Comparison of ENCODE assay signal across 8 cellular contexts in the genomic region with DNA sequence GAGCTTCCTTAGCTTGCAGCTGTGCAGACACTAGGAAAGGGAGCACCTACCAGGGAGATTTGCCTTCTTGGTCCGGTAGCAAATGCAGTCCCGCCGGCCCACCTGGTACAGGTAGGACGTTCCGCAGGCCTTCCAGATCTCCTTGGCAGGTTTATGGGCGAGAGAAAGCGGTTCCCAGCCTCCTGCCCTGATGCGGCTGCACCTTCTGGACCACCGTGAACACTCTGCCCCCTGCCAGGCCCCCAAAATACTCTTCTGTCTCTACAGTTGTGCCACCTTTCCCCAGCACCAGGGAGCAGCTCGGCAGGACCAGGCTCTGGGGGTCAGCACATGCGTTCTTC.
A peak's percentile ranks its signal among the peaks of the same experiment; 100 is the strongest.
DNase-seq lines count a peak whose midpoint lies in the region; ATAC-seq, FAIRE-seq and TF ChIP-seq lines count a peak whose summit lies in the region.

No MANE protein-coding gene starts in this region.

- H3K4me3 ChIP-seq in K562 (no peak overlapping the region), breast epithelium (peak overlapping the region in 1 of 3 donors; percentile 71)

- H3K27me3 Mint-ChIP-seq in T-helper 2 cell treated with Interferon-gamma antibody and Interleukin-4, amounts not matched to agents 5 μg/mL and 100 μg/mL, for 36 hours (ENCODE audit: low read depth), result peaks cover 34% of the 10 kb centered on the region
- peaks cover 9% of the 10 kb centered on the region for H3K27me3 Mint-ChIP-seq in mesothelial cell of epicardium (ENCODE audit: low read depth)
- peaks cover 7 to 14% of the 10 kb centered on the region in 2 donors for H3K27me3 Mint-ChIP-seq in stimulated activated naive B cell treated with anti-CD40 and anti-IgM and Interleukin-4, amounts not matched to agents 10 μg/mL and 1 μg/mL and 100 μg/mL, for 72 hours

- H3K4me3 Mint-ChIP-seq in T-helper 2 cell treated with Interferon-gamma antibody and Interleukin-4, amounts not matched to agents 5 μg/mL and 100 μg/mL, for 36 hours, result peak overlapping the region; percentile 62
- peak overlapping the region; percentile 59 for H3K4me3 Mint-ChIP-seq in mesothelial cell of epicardium
- H3K4me3 Mint-ChIP-seq in stimulated activated naive B cell treated with anti-CD40 and anti-IgM and Interleukin-4, amounts not matched to agents 10 μg/mL and 1 μg/mL and 100 μg/mL, for 72 hours, result peak overlapping the region; percentile 73 to 81

- no peak for TF ChIP-seq RAD21 in K562 (CRISPR knock-in tag; conservative IDR thresholded peaks at IDR 0.05 in 1 of 2, IDR thresholded peaks at IDR 0.05 in 1 of 2)

- no peaks in the 10 kb centered on the region for H3K9me3 ChIP-seq in K562 (replicated peaks; ENCODE audit: control insufficient read depth, insufficient read depth, low read depth, low read length)
- no peaks in the 10 kb centered on the region for H3K9me3 ChIP-seq in breast epithelium

- no peaks in the 10 kb centered on the region; the same call in 1 of the 2 replicates for H4K20me1 ChIP-seq in K562 (replicated peaks; ENCODE audit: control insufficient read depth, insufficient read depth, low read length)

- TF ChIP-seq CTCF in K562 (IDR thresholded peaks at IDR 0.05 in 2 of 3, conservative IDR thresholded peaks at IDR 0.05 in 1 of 3; ENCODE audit: insufficient read depth in 2 of 3, low read depth in 1 of 3, low read length in 3 of 3), result no peak
- TF ChIP-seq CTCF in mesothelial cell of epicardium (IDR thresholded peaks at IDR 0.05; ENCODE audit: unreplicated experiment), result no peak
- TF ChIP-seq CTCF in breast epithelium (IDR thresholded peaks at IDR 0.05), result no peak

- H3K9me1 ChIP-seq in K562 (ENCODE audit: control insufficient read depth, insufficient read depth, low read length), result no peaks in the 10 kb centered on the region

- no peaks in the 10 kb centered on the region for H3K79me2 ChIP-seq in K562 (ENCODE audit: control insufficient read depth, insufficient read depth, low read length)

- H2AFZ ChIP-seq in K562 (ENCODE audit: low read depth, low read length), result peak overlapping the region; percentile 94

- H3K4me1 ChIP-seq in K562 (replicated peaks in 1 of 2; ENCODE audit: control insufficient read depth in 2 of 2, insufficient read depth in 2 of 2, low read length in 2 of 2), result peaks cover 7 to 16% of the 10 kb centered on the region in 2 experiments; a peak in 3 of 5 replicates
- no peaks in the 10 kb centered on the region for H3K4me1 ChIP-seq in breast epithelium

- intact Hi-C loops in K562 (cut with micrococcal nuclease) (loop anchor here (5.0 to 10.0 kb wide), 3 partner anchors 279 to 692 kb away; no protein-coding TSS in a partner anchor), breast epithelium (cut with DNase I; ENCODE audit: low total_unique reads) (no loop called here)

- CTCF ChIA-PET in K562 (lab: Yijun Ruan, JAX; ENCODE audit: low intra/inter-chr PET ratio), result interaction anchor here (1.4 to 2.2 kb wide), 4 partner anchors 47 to 694 kb away, joined by 5 to 18 read pairs (median 7); no protein-coding TSS in a partner anchor

- POLR2A ChIA-PET in K562 (lab: Yijun Ruan, JAX), result interaction anchor here (0.8 to 1.4 kb wide), 4 partner anchors 14 to 216 kb away, joined by 3 to 5 read pairs (median 4); a partner anchor contains a TSS

- H3K4me2 ChIP-seq in K562 (ENCODE audit: insufficient read depth, low read length), result peak overlapping the region; percentile 83; the same call in 1 of the 2 replicates

- H3K9ac ChIP-seq in K562 (ENCODE audit: insufficient read depth in 1 of 2, low read depth in 2 of 2, low read length in 2 of 2), result peak overlapping the region in 1 of 2 experiments; percentile 2; a peak in 1 of 4 replicates

- H3K27ac ChIP-seq in K562 (ENCODE audit: extremely low read depth, low read depth, low read length) (no peak overlapping the region), breast epithelium (no peak overlapping the region)

- H3K36me3 ChIP-seq in K562 (ENCODE audit: control insufficient read depth, insufficient read depth, low read length), result no peaks in the 10 kb centered on the region
- H3K36me3 ChIP-seq in breast epithelium, result no peaks in the 10 kb centered on the region

- no peak for DNase-seq in T-helper 2 cell treated with Interferon-gamma antibody and Interleukin-4, amounts not matched to agents 5 μg/mL and 100 μg/mL, for 36 hours (ENCODE audit: low spot score)
- DNase-seq in T-helper 2 cell, result no peak
- no peak for DNase-seq in K562 (ENCODE audit: extremely low read depth in 1 of 4, low spot score in 3 of 4)
- DNase-seq in mesothelial cell of epicardium (ENCODE audit: low spot score in 2 of 2, unreplicated experiment in 2 of 2), result no peak
- no peak for DNase-seq in stimulated activated naive B cell treated with anti-CD40 and anti-IgM and Interleukin-4, amounts not matched to agents 10 μg/mL and 1 μg/mL and 100 μg/mL, for 72 hours
- no peak for DNase-seq in NCI-H748 treated with DMSO at 0.1 percent for 48 hours (lab: John Stamatoyannopoulos, UW)
- DNase-seq in breast epithelium (ENCODE audit: low spot score in 2 of 2), result no peak

- FAIRE-seq in K562 (lab: Jason Lieb, UNC), result no peak

- TF ChIP-seq POLR2A in K562 (conservative IDR thresholded peaks at IDR 0.05) (no peak), breast epithelium (IDR thresholded peaks at IDR 0.05) (no peak)

- in situ Hi-C loops in K562 (cut with MboI), result no loop called here

- no peak overlapping the region for H3K27ac Mint-ChIP-seq in T-helper 2 cell treated with Interferon-gamma antibody and Interleukin-4, amounts not matched to agents 5 μg/mL and 100 μg/mL, for 36 hours
- H3K27ac Mint-ChIP-seq in mesothelial cell of epicardium, result peak overlapping the region; percentile 47
- peak overlapping the region; percentile 74 for H3K27ac Mint-ChIP-seq in stimulated activated naive B cell treated with anti-CD40 and anti-IgM and Interleukin-4, amounts not matched to agents 10 μg/mL and 1 μg/mL and 100 μg/mL, for 72 hours

- H3K36me3 Mint-ChIP-seq in T-helper 2 cell treated with Interferon-gamma antibody and Interleukin-4, amounts not matched to agents 5 μg/mL and 100 μg/mL, for 36 hours (ENCODE audit: low read depth), result no peaks in the 10 kb centered on the region
- H3K36me3 Mint-ChIP-seq in mesothelial cell of epicardium, result no peaks in the 10 kb centered on the region
- H3K36me3 Mint-ChIP-seq in stimulated activated naive B cell treated with anti-CD40 and anti-IgM and Interleukin-4, amounts not matched to agents 10 μg/mL and 1 μg/mL and 100 μg/mL, for 72 hours, result no peaks in the 10 kb centered on the region

- H3K9me3 Mint-ChIP-seq in T-helper 2 cell treated with Interferon-gamma antibody and Interleukin-4, amounts not matched to agents 5 μg/mL and 100 μg/mL, for 36 hours, result no peaks in the 10 kb centered on the region
- no peaks in the 10 kb centered on the region for H3K9me3 Mint-ChIP-seq in mesothelial cell of epicardium
- no peaks in the 10 kb centered on the region for H3K9me3 Mint-ChIP-seq in stimulated activated naive B cell treated with anti-CD40 and anti-IgM and Interleukin-4, amounts not matched to agents 10 μg/mL and 1 μg/mL and 100 μg/mL, for 72 hours

- ATAC-seq in K562 (no peak), GM18498 (IDR thresholded peaks at IDR 0.05; ENCODE audit: unreplicated experiment) (no peak)
- no peak for ATAC-seq in stimulated activated naive B cell treated with anti-CD40 and anti-IgM and Interleukin-4, amounts not matched to agents 10 μg/mL and 1 μg/mL and 100 μg/mL, for 72 hours (replicated peaks)

- H3K27me3 ChIP-seq in K562 (ENCODE audit: control insufficient read depth in 2 of 2, insufficient read depth in 2 of 2, low read length in 2 of 2) (peaks cover 14 to 36% of the 10 kb centered on the region in 2 experiments; a peak in 3 of 5 replicates), breast epithelium (no peaks in the 10 kb centered on the region)

- H3K4me1 Mint-ChIP-seq in T-helper 2 cell treated with Interferon-gamma antibody and Interleukin-4, amounts not matched to agents 5 μg/mL and 100 μg/mL, for 36 hours (ENCODE audit: low read depth), result peaks cover 3% of the 10 kb centered on the region
- H3K4me1 Mint-ChIP-seq in mesothelial cell of epicardium, result peaks cover 31% of the 10 kb centered on the region
- peaks cover 23 to 34% of the 10 kb centered on the region in 2 donors for H3K4me1 Mint-ChIP-seq in stimulated activated naive B cell treated with anti-CD40 and anti-IgM and Interleukin-4, amounts not matched to agents 10 μg/mL and 1 μg/mL and 100 μg/mL, for 72 hours

- WGBS in K562 (ENCODE audit: insufficient coverage, low coverage, missing lambda C conversion rate), result 60% methylated on average over 11 of the region's 11 CpGs

- no TSS peak for BruUV-seq in K562 (replicated peaks; lab: Mats Ljungman, UMichigan)

- no peak for TF ChIP-seq EP300 in K562 (IDR thresholded peaks at IDR 0.05; ENCODE audit: low read length)

TF ChIP-seq in K562, 482 proteins besides CTCF, POLR2A, EP300 and RAD21:
- TF ChIP-seq PHB2 (IDR thresholded peaks at IDR 0.05; ENCODE audit: low read depth) (no peak), ZNF644 (tag; IDR thresholded peaks at IDR 0.05; ENCODE audit: low read depth) (no peak)
- TF ChIP-seq, protein P1, sequence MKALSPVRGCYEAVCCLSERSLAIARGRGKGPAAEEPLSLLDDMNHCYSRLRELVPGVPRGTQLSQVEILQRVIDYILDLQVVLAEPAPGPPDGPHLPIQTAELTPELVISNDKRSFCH (CRISPR knock-in tag; IDR thresholded peaks at IDR 0.05), result no peak
- TF ChIP-seq, protein P1 (tag; IDR thresholded peaks at IDR 0.05), result no peak
